Comparison of ENCODE assay signal across 9 cellular contexts in genomic region chr19:35856546-35857149, GRCh38. TPM values are rescaled to one million over a fixed set of nuclear protein-coding genes. Genes with fewer than 3 reads are reported as not detected.
DNase-seq lines count a peak whose midpoint lies in the region; ATAC-seq and TF ChIP-seq lines count a peak whose summit lies in the region.
"Had no signal": no experiment of that assay in that cellular context is flagged by ENCODE, and none has a peak within 500 bp of the region (broad histone marks: within the 10 kb centered on the region; RNA-seq: fewer than 3 reads in every experiment).

TSS of gene KIRREL2 (plus strand) at chr19:35856911. CDS start at chr19:35857120, 209 bp downstream.

- CTCF ChIA-PET in CD4-positive, alpha-beta T cell (lab: Charles Lee), result interaction anchor here (0.8 kb wide), 1 partner anchor 102 kb away, joined by 4 read pairs; no protein-coding TSS in a partner anchor
- CTCF ChIA-PET in activated naive CD4-positive, alpha-beta T cell treated with anti-CD3 and anti-CD28 coated beads, Interleukin-2, amount 10 ng/mL, durations not matched to agents 7 days and 5 days (lab: Charles Lee), result interaction anchor here (1.3 kb wide), 1 partner anchor 83 kb away, joined by 3 read pairs; no protein-coding TSS in a partner anchor

- H3K36me3 Mint-ChIP-seq in CD4-positive, alpha-beta T cell (ENCODE audit: low read depth), result no peaks in the 10 kb centered on the region
- no peaks in the 10 kb centered on the region for H3K36me3 Mint-ChIP-seq in activated naive CD4-positive, alpha-beta T cell treated with anti-CD3 and anti-CD28 coated beads, Interleukin-2, amount 10 ng/mL, durations not matched to agents 7 days and 5 days

- H3K4me3 ChIP-seq in iPS-11a (ENCODE audit: low read depth, low read length), result peak within 1 kb of the TSS; percentile 54

- ATAC-seq in CD4-positive, alpha-beta T cell (ENCODE audit: poor library complexity), result peak; percentile 44
- no peak for ATAC-seq in GM18907 (IDR thresholded peaks at IDR 0.05; ENCODE audit: unreplicated experiment)
- ATAC-seq: HCT116 had no signal

- H3K9me3 Mint-ChIP-seq in CD4-positive, alpha-beta T cell, result no peaks in the 10 kb centered on the region
- no peaks in the 10 kb centered on the region for H3K9me3 Mint-ChIP-seq in activated naive CD4-positive, alpha-beta T cell treated with anti-CD3 and anti-CD28 coated beads, Interleukin-2, amount 10 ng/mL, durations not matched to agents 7 days and 5 days

- no peak for TF ChIP-seq CTCF in CD4-positive, alpha-beta T cell (IDR thresholded peaks at IDR 0.05)

- H3K27ac Mint-ChIP-seq in CD4-positive, alpha-beta T cell, result no peak within 1 kb of the TSS
- H3K27ac Mint-ChIP-seq in activated naive CD4-positive, alpha-beta T cell treated with anti-CD3 and anti-CD28 coated beads, Interleukin-2, amount 10 ng/mL, durations not matched to agents 7 days and 5 days, result no peak within 1 kb of the TSS

- POLR2A ChIA-PET in CD4-positive, alpha-beta T cell (lab: Charles Lee), result interaction anchor here (0.6 kb wide), 1 partner anchor 321 kb away, joined by 3 read pairs; no protein-coding TSS in a partner anchor

- peak within 1 kb of the TSS; percentile 80 for H3K4me3 Mint-ChIP-seq in CD4-positive, alpha-beta T cell
- peak within 1 kb of the TSS; percentile 69 for H3K4me3 Mint-ChIP-seq in activated naive CD4-positive, alpha-beta T cell treated with anti-CD3 and anti-CD28 coated beads, Interleukin-2, amount 10 ng/mL, durations not matched to agents 7 days and 5 days

- H3K27me3 Mint-ChIP-seq in CD4-positive, alpha-beta T cell, result peaks cover 83% of the 10 kb centered on the region
- H3K27me3 Mint-ChIP-seq in activated naive CD4-positive, alpha-beta T cell treated with anti-CD3 and anti-CD28 coated beads, Interleukin-2, amount 10 ng/mL, durations not matched to agents 7 days and 5 days, result peaks cover 97% of the 10 kb centered on the region

- H3K9me3 ChIP-seq in CD4-positive, alpha-beta T cell (ENCODE audit: control insufficient read depth, low read length), result no peaks in the 10 kb centered on the region

- H3K27me3 ChIP-seq in CD4-positive, alpha-beta T cell (ENCODE audit: control insufficient read depth, insufficient read depth, low read length), result peaks cover 54% of the 10 kb centered on the region

- peak in 2 of 10 experiments; percentile 9 to 11 for DNase-seq in CD4-positive, alpha-beta T cell
- DNase-seq in NAMALWA (ENCODE audit: low spot score), result peak; percentile 56
- peak; percentile 61 for DNase-seq in activated naive CD4-positive, alpha-beta T cell treated with anti-CD3 and anti-CD28 coated beads, Interleukin-2, amount 10 ng/mL, durations not matched to agents 7 days and 5 days
- DNase-seq in stimulated activated CD4-positive, alpha-beta T cell treated with anti-CD3 and anti-CD28 coated beads, Interleukin-4, amount 100 ng/mL, for 4 hours, result peak; percentile 10 to 39
- DNase-seq in HPDE6-E6E7 (ENCODE audit: extremely low spot score), result no peak
- no peak for DNase-seq in cerebellar nuclear complex (lab: John Stamatoyannopoulos, UW)

- intact Hi-C loops in CD4-positive, alpha-beta T cell (cut with DNase I, micrococcal nuclease), result no loop called here

- H3K4me1 Mint-ChIP-seq in CD4-positive, alpha-beta T cell (ENCODE audit: low read depth), result peaks cover 5% of the 10 kb centered on the region
- H3K4me1 Mint-ChIP-seq in activated naive CD4-positive, alpha-beta T cell treated with anti-CD3 and anti-CD28 coated beads, Interleukin-2, amount 10 ng/mL, durations not matched to agents 7 days and 5 days, result peaks cover 11% of the 10 kb centered on the region

- no peak within 1 kb of the TSS for H3K27ac ChIP-seq in CD4-positive, alpha-beta T cell (ENCODE audit: low read depth, low read length)

RNA-seq across cellular contexts. Expression of gene KIRREL2, which starts in this region (rescaled TPM):
- total RNA-seq in CD4-positive, alpha-beta T cell, result under 1 TPM in 1 of 2 experiments, not detected in 1; 0.14 TPM

Comparison
In these comparisons a context has a peak if more than half of its experiments do, and no peak if none do; other contexts are left out.
1. Peak in ATAC-seq in CD4-positive, alpha-beta T cell; RNA of the gene not detected or under 1 TPM.
2. DNase-seq: peak in NAMALWA (single experiment), activated naive CD4-positive, alpha-beta T cell treated with anti-CD3 and anti-CD28 coated beads, Interleukin-2, amount 10 ng/mL, durations not matched to agents 7 days and 5 days (single experiment) and stimulated activated CD4-positive, alpha-beta T cell treated with anti-CD3 and anti-CD28 coated beads, Interleukin-4, amount 100 ng/mL, for 4 hours (2 of 2); none in HPDE6-E6E7 (single experiment) and cerebellar nuclear complex (0 of 2).